ENCODE assay signal across 8 cellular contexts in the genomic region with DNA sequence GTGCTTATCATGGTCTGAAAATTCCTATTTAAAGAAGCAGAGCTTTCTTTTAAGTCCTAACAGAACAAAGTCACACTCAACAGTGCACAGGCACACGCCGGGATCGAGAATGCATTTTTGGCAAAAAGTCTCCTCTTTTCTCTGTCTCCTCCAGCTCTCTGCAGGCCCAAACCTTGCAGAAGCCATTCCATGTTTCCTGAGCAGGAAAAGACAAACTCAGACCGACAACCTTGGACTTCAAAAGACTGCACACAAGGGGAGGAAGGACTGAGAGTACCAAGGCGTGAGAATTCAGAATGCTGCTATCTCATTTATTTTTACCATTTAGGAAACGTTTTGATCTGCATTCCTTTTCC.
DNase-seq lines count a peak whose midpoint lies in the region; ATAC-seq, FAIRE-seq and TF ChIP-seq lines count a peak whose summit lies in the region.

No MANE protein-coding gene starts in this region.

- H3K27me3 ChIP-seq in HUES48 (ENCODE audit: control insufficient read depth, insufficient read depth, low read length) = peaks cover 7% of the 10 kb centered on the region; the same call in 1 of the 2 replicates
- no peaks in the 10 kb centered on the region for H3K27me3 ChIP-seq in bronchial epithelial cell (ENCODE audit: control insufficient read depth, insufficient read depth, low read length)
- no peaks in the 10 kb centered on the region for H3K27me3 ChIP-seq in mucosa of rectum (ENCODE audit: control insufficient read depth in 2 of 2, insufficient read depth in 2 of 2, low read length in 2 of 2)

- ATAC-seq in GM21447 (IDR thresholded peaks at IDR 0.05; ENCODE audit: unreplicated experiment) (no peak), GM19023 (IDR thresholded peaks at IDR 0.05; ENCODE audit: unreplicated experiment) (no peak), HG03565 (IDR thresholded peaks at IDR 0.05; ENCODE audit: unreplicated experiment) (no peak)

- H3K4me1 ChIP-seq in HUES48 (ENCODE audit: control insufficient read depth, insufficient read depth, low read length) (peaks cover 36% of the 10 kb centered on the region), mucosa of rectum (ENCODE audit: control insufficient read depth in 2 of 2, insufficient read depth in 2 of 2, low read length in 2 of 2) (peaks cover 33 to 38% of the 10 kb centered on the region in 2 donors)

- H3K27ac ChIP-seq in HUES48 (ENCODE audit: low read depth, low read length) = peak overlapping the region; percentile 97
- H3K27ac ChIP-seq in mucosa of rectum (ENCODE audit: low read depth in 2 of 2, low read length in 2 of 2) = peak overlapping the region; percentile 100

- peak overlapping the region; percentile 67; the same call in 1 of the 2 replicates for H3K9ac ChIP-seq in HUES48 (ENCODE audit: low read depth, low read length)
- H3K9ac ChIP-seq in mucosa of rectum (ENCODE audit: low read depth in 1 of 2, low read length in 2 of 2) = peak overlapping the region; percentile 86 to 99

- DNase-seq in A172 (ENCODE audit: low spot score) (peak; percentile 33), bronchial epithelial cell (ENCODE audit: low read depth) (no peak), NCI-H2081 (lab: John Stamatoyannopoulos, UW) (no peak)

- no peaks in the 10 kb centered on the region for H3K9me3 ChIP-seq in HUES48 (ENCODE audit: control insufficient read depth, insufficient read depth, low read length)
- no peaks in the 10 kb centered on the region for H3K9me3 ChIP-seq in mucosa of rectum (ENCODE audit: control insufficient read depth in 2 of 2, low read length in 2 of 2)

- TF ChIP-seq CTCF in bronchial epithelial cell (IDR thresholded peaks at IDR 0.05; ENCODE audit: insufficient read depth, low read length, severe bottlenecking) = no peak

- FAIRE-seq in bronchial epithelial cell (lab: Jason Lieb, UNC) = no peak

- peak overlapping the region; percentile 67 for H3K4me3 ChIP-seq in HUES48 (ENCODE audit: low read depth, low read length)
- peak overlapping the region; percentile 61 for H3K4me3 ChIP-seq in bronchial epithelial cell (ENCODE audit: low read depth, low read length)
- H3K4me3 ChIP-seq in mucosa of rectum (ENCODE audit: low read length in 2 of 2) = peak overlapping the region; percentile 71 to 80

- H3K36me3 ChIP-seq in HUES48 (ENCODE audit: control insufficient read depth, insufficient read depth, low read length) (no peaks in the 10 kb centered on the region), bronchial epithelial cell (ENCODE audit: control insufficient read depth, insufficient read depth, low read length) (no peaks in the 10 kb centered on the region), mucosa of rectum (ENCODE audit: control insufficient read depth in 2 of 2, insufficient read depth in 2 of 2, low read length in 2 of 2) (no peaks in the 10 kb centered on the region)
